Comparison of ENCODE assay signal across 15 cellular contexts in genomic region chr17:71316498-71316897, GRCh38.
DNase-seq lines count a peak whose midpoint lies in the region; ATAC-seq, FAIRE-seq and TF ChIP-seq lines count a peak whose summit lies in the region.
"Had no signal": no experiment of that assay in that cellular context is flagged by ENCODE, and none has a peak within 500 bp of the region (broad histone marks: within the 10 kb centered on the region; RNA-seq: fewer than 3 reads in every experiment).

No MANE protein-coding gene starts in this region.

- RAD21 ChIA-PET in HCT116 (lab: Charles Lee; ENCODE audit: low non-redundant PET in 1 of 2, low total read pairs in 2 of 2, uncharacterized antibody in 2 of 2, unreplicated experiment in 2 of 2) = no interaction called here

- FAIRE-seq in GM12891 (lab: Jason Lieb, UNC) = no peak
- FAIRE-seq: HepG2 had no signal

- H2AFZ ChIP-seq in HCT116 (ENCODE audit: low read depth, low read length, poor library complexity, severe bottlenecking) = peak overlapping the region; percentile 3

- ATAC-seq in HCT116 = no peak
- ATAC-seq: HepG2 had no signal

- H3K27me3 ChIP-seq in HCT116 (ENCODE audit: insufficient read depth, low read length) = no peaks in the 10 kb centered on the region
- H3K27me3 ChIP-seq: BLaER1 had no signal

- H3K79me2 ChIP-seq in HCT116 (ENCODE audit: insufficient read depth, low read length) = no peaks in the 10 kb centered on the region

- POLR2A ChIA-PET in HCT116 (lab: Charles Lee) = no interaction called here

- TF ChIP-seq CTCF in HCT116 (IDR thresholded peaks at IDR 0.05 in 2 of 3, conservative IDR thresholded peaks at IDR 0.05 in 1 of 3; ENCODE audit: borderline replicate concordance in 1 of 3, insufficient read depth in 1 of 3, low read depth in 2 of 3, low read length in 2 of 3) = no peak

- no peak overlapping the region for H3K9ac ChIP-seq in HCT116 (ENCODE audit: low read length)
- H3K9ac ChIP-seq: BLaER1 had no signal

- H3K4me3 ChIP-seq in HCT116 (replicated peaks in 1 of 2; ENCODE audit: low read depth in 1 of 2, low read length in 2 of 2) = no peak overlapping the region
- H3K4me3 ChIP-seq: BLaER1 had no signal

- TF ChIP-seq RAD21 in HCT116 (IDR thresholded peaks at IDR 0.05; ENCODE audit: low read depth) = no peak

- BruUV-seq in HCT116 (replicated peaks; lab: Mats Ljungman, UMichigan) = no TSS peak

- no peak overlapping the region for H3K4me2 ChIP-seq in HCT116 (ENCODE audit: low read length)
- H3K4me2 ChIP-seq: BLaER1 had no signal

- no peaks in the 10 kb centered on the region for H3K4me1 ChIP-seq in HCT116 (ENCODE audit: control insufficient read depth in 1 of 2, insufficient read depth in 2 of 2, low read length in 2 of 2)
- H3K4me1 ChIP-seq: BLaER1 had no signal

- CTCF ChIA-PET in HCT116 (lab: Charles Lee) = no interaction called here

- intact Hi-C loops in HCT116 (cut with micrococcal nuclease) = no loop called here

- H3K9me2 ChIP-seq in HCT116 (ENCODE audit: insufficient read depth) = no peaks in the 10 kb centered on the region

- TF ChIP-seq POLR2A in HCT116 (IDR thresholded peaks at IDR 0.05; ENCODE audit: borderline replicate concordance, extremely low read depth, insufficient read depth, insufficient read length) (no peak), GM12891 (IDR thresholded peaks at IDR 0.05; ENCODE audit: low read depth, low read length) (no peak)

- no peak overlapping the region for H3K27ac ChIP-seq in HCT116 (ENCODE audit: low read depth, low read length)
- H3K27ac ChIP-seq: 22Rv1, BLaER1 had no signal

- H3K36me3 ChIP-seq in HCT116 (ENCODE audit: control insufficient read depth in 1 of 2, insufficient read depth in 2 of 2, low read length in 2 of 2) = no peaks in the 10 kb centered on the region
- H3K36me3 ChIP-seq: BLaER1 had no signal

- no peaks in the 10 kb centered on the region for H3K9me3 ChIP-seq in HCT116 (ENCODE audit: control insufficient read depth in 1 of 2, insufficient read depth in 1 of 2, low read depth in 1 of 2, low read length in 2 of 2)
- H3K9me3 ChIP-seq: BLaER1 had no signal

- DNase-seq in DMS153 treated with DMSO at 0.1 percent for 48 hours (lab: John Stamatoyannopoulos, UW; ENCODE audit: unreplicated experiment) (peak; percentile 6), DMS153 (lab: John Stamatoyannopoulos, UW) (no peak), HCT116 (ENCODE audit: low read depth, low spot score) (no peak), NCI-H2171 treated with DMSO at 0.1 percent for 48 hours (lab: John Stamatoyannopoulos, UW) (peak; percentile 85), left kidney (ENCODE audit: low read depth, low spot score) (peak; percentile 7), GM12891 (ENCODE audit: insufficient read length, low spot score) (no peak)
- DNase-seq in stimulated activated CD4-positive, alpha-beta T cell treated with anti-CD3 and anti-CD28 coated beads, Interleukin-4, amount 100 ng/mL, for 24 hours = no peak
- DNase-seq: Calu3; CD4-positive, alpha-beta memory T cell; GF-D8; GOT3; H7 had no signal

- H4K20me1 ChIP-seq in HCT116 (ENCODE audit: insufficient read depth) = no peaks in the 10 kb centered on the region
- H4K20me1 ChIP-seq: BLaER1 had no signal

TF ChIP-seq in HCT116, 20 proteins besides CTCF, POLR2A, EP300 and RAD21:
- no peak for TF ChIP-seq FOSL1 (IDR thresholded peaks at IDR 0.05; ENCODE audit: low read depth)
- TF ChIP-seq, protein P1, sequence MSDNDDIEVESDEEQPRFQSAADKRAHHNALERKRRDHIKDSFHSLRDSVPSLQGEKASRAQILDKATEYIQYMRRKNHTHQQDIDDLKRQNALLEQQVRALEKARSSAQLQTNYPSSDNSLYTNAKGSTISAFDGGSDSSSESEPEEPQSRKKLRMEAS (IDR thresholded peaks at IDR 0.05) = no peak
- TF ChIP-seq YY1 (IDR thresholded peaks at IDR 0.05; ENCODE audit: extremely low read depth, insufficient replicate concordance, low read depth, low read length) = no peak
- no peak for TF ChIP-seq EZH2 (IDR thresholded peaks at IDR 0.05)
- TF ChIP-seq EZH2phosphoT487 (IDR thresholded peaks at IDR 0.05; ENCODE audit: borderline replicate concordance) = no peak
- TF ChIP-seq ZFX (IDR thresholded peaks at IDR 0.05) = no peak

TF ChIP-seq in GM12891, 5 proteins besides CTCF, POLR2A, EP300 and RAD21:
- TF ChIP-seq TAF1 (IDR thresholded peaks at IDR 0.05; ENCODE audit: low read depth, low read length) (no peak), SPI1 (IDR thresholded peaks at IDR 0.05; ENCODE audit: low read depth, low read length) (no peak), PAX5 (IDR thresholded peaks at IDR 0.05; ENCODE audit: insufficient read depth, low read length, severe bottlenecking) (no peak), POLR2AphosphoS5 (IDR thresholded peaks at IDR 0.05; ENCODE audit: low read depth, low read length) (no peak), POU2F2 (IDR thresholded peaks at IDR 0.05; ENCODE audit: low read depth, low read length) (no peak)

Comparison
In these comparisons a context has a peak if more than half of its experiments do, and no peak if none do; other contexts are left out.
1. DNase-seq: peak in DMS153 treated with DMSO at 0.1 percent for 48 hours (single experiment), NCI-H2171 treated with DMSO at 0.1 percent for 48 hours (single experiment) and left kidney (single experiment); none in DMS153 (single experiment), HCT116 (single experiment), GM12891 (single experiment) and stimulated activated CD4-positive, alpha-beta T cell treated with anti-CD3 and anti-CD28 coated beads, Interleukin-4, amount 100 ng/mL, for 24 hours (single experiment).